ENCODE assay signal across 10 cellular contexts in genomic region chr9:96478829-96479371, GRCh38. TPM values are rescaled to one million over a fixed set of nuclear protein-coding genes. Genes with fewer than 3 reads are reported as not detected.
A peak's percentile ranks its signal among the peaks of the same experiment; 100 is the strongest.
DNase-seq lines count a peak whose midpoint lies in the region; ATAC-seq and TF ChIP-seq lines count a peak whose summit lies in the region.
"Had no signal": no experiment of that assay in that cellular context is flagged by ENCODE, and none has a peak within 500 bp of the region (broad histone marks: within the 10 kb centered on the region; RNA-seq: fewer than 3 reads in every experiment).

No MANE protein-coding gene starts in this region.

- no peak for ATAC-seq in CD4-positive, CD25-positive, alpha-beta regulatory T cell (ENCODE audit: low read depth in 2 of 2)
- ATAC-seq in GM19395 (IDR thresholded peaks at IDR 0.05; ENCODE audit: unreplicated experiment) (peak; percentile 77), HG03095 (IDR thresholded peaks at IDR 0.05; ENCODE audit: unreplicated experiment) (peak; percentile 76), omental fat pad (ENCODE audit: low FRiP score) (no peak)
- peak; percentile 84 to 91 for ATAC-seq in activated naive CD4-positive, alpha-beta T cell treated with anti-CD3 and anti-CD28 coated beads, Interleukin-2, amount 50 U/mL, for 72 hours

- H3K4me1 Mint-ChIP-seq in CD4-positive, CD25-positive, alpha-beta regulatory T cell, result peaks cover 12 to 30% (median 16%) of the 10 kb centered on the region in 4 donors
- H3K4me1 Mint-ChIP-seq in type B pancreatic cell (ENCODE audit: unreplicated experiment), result no peaks in the 10 kb centered on the region
- H3K4me1 Mint-ChIP-seq: mesothelial cell of epicardium had no signal

- peaks cover 35% of the 10 kb centered on the region for H3K36me3 Mint-ChIP-seq in CD4-positive, CD25-positive, alpha-beta regulatory T cell
- peaks cover 6 to 8% of the 10 kb centered on the region in 2 donors for H3K36me3 Mint-ChIP-seq in activated naive CD4-positive, alpha-beta T cell treated with anti-CD3 and anti-CD28 coated beads, Interleukin-2, amount 50 U/mL, for 72 hours
- H3K36me3 Mint-ChIP-seq in type B pancreatic cell, result peaks cover 15% of the 10 kb centered on the region

- no peak overlapping the region for H3K4me3 Mint-ChIP-seq in CD4-positive, CD25-positive, alpha-beta regulatory T cell
- H3K4me3 Mint-ChIP-seq in type B pancreatic cell, result no peak overlapping the region
- H3K4me3 Mint-ChIP-seq: dendritic cell treated with granulocyte-macrophage colony-stimulating factor and Interleukin-4, amounts not matched to agents 40 ng/mL and 50 ng/mL, for 4 days; mesothelial cell of epicardium had no signal

- TF ChIP-seq CTCF in type B pancreatic cell (conservative IDR thresholded peaks at IDR 0.05) (no peak), omental fat pad (IDR thresholded peaks at IDR 0.05) (no peak)

- no peak overlapping the region for H3K4me3 ChIP-seq in CD4-positive, CD25-positive, alpha-beta regulatory T cell (ENCODE audit: low read depth, low read length)

- H3K9me3 Mint-ChIP-seq in CD4-positive, CD25-positive, alpha-beta regulatory T cell, result no peaks in the 10 kb centered on the region
- H3K9me3 Mint-ChIP-seq in activated naive CD4-positive, alpha-beta T cell treated with anti-CD3 and anti-CD28 coated beads, Interleukin-2, amount 50 U/mL, for 72 hours, result no peaks in the 10 kb centered on the region
- no peaks in the 10 kb centered on the region for H3K9me3 Mint-ChIP-seq in type B pancreatic cell
- H3K9me3 Mint-ChIP-seq: dendritic cell treated with granulocyte-macrophage colony-stimulating factor and Interleukin-4, amounts not matched to agents 40 ng/mL and 50 ng/mL, for 4 days; mesothelial cell of epicardium had no signal

- no peak overlapping the region for H3K27ac ChIP-seq in CD4-positive, CD25-positive, alpha-beta regulatory T cell (ENCODE audit: insufficient read depth, low read length, poor library complexity, severe bottlenecking)

- peak overlapping the region in 2 of 3 donors; percentile 26 to 67 for H3K27ac Mint-ChIP-seq in CD4-positive, CD25-positive, alpha-beta regulatory T cell
- peak overlapping the region; percentile 81 to 94 for H3K27ac Mint-ChIP-seq in activated naive CD4-positive, alpha-beta T cell treated with anti-CD3 and anti-CD28 coated beads, Interleukin-2, amount 50 U/mL, for 72 hours
- H3K27ac Mint-ChIP-seq in type B pancreatic cell, result no peak overlapping the region
- H3K27ac Mint-ChIP-seq: dendritic cell treated with granulocyte-macrophage colony-stimulating factor and Interleukin-4, amounts not matched to agents 40 ng/mL and 50 ng/mL, for 4 days; mesothelial cell of epicardium had no signal

- no peaks in the 10 kb centered on the region for H3K4me1 ChIP-seq in CD4-positive, CD25-positive, alpha-beta regulatory T cell (ENCODE audit: control insufficient read depth, insufficient read depth, low read length, poor library complexity, severe bottlenecking)

- no peaks in the 10 kb centered on the region for H3K9me3 ChIP-seq in CD4-positive, CD25-positive, alpha-beta regulatory T cell (ENCODE audit: control insufficient read depth in 2 of 2, low read length in 2 of 2)

- H3K27me3 Mint-ChIP-seq in CD4-positive, CD25-positive, alpha-beta regulatory T cell, result no peaks in the 10 kb centered on the region
- H3K27me3 Mint-ChIP-seq in type B pancreatic cell, result no peaks in the 10 kb centered on the region
- H3K27me3 Mint-ChIP-seq: dendritic cell treated with granulocyte-macrophage colony-stimulating factor and Interleukin-4, amounts not matched to agents 40 ng/mL and 50 ng/mL, for 4 days had no signal

- no peaks in the 10 kb centered on the region for H3K27me3 ChIP-seq in CD4-positive, CD25-positive, alpha-beta regulatory T cell (ENCODE audit: control insufficient read depth, insufficient read depth, low read length)

- DNase-seq in CD4-positive, CD25-positive, alpha-beta regulatory T cell, result peak in 1 of 3 donors; percentile 19
- peak in 1 of 2 donors; percentile 38 for DNase-seq in activated naive CD4-positive, alpha-beta T cell treated with anti-CD3 and anti-CD28 coated beads, Interleukin-2, amount 50 U/mL, for 72 hours (ENCODE audit: low spot score in 2 of 2)
- DNase-seq in type B pancreatic cell (ENCODE audit: extremely low spot score, unreplicated experiment) (no peak), GOT3 (lab: John Stamatoyannopoulos, UW) (no peak), mucosa of gallbladder (ENCODE audit: low spot score) (no peak), omental fat pad (ENCODE audit: low spot score) (no peak)

- H3K36me3 ChIP-seq in CD4-positive, CD25-positive, alpha-beta regulatory T cell (ENCODE audit: control insufficient read depth, insufficient read depth, low read length), result peaks cover 27% of the 10 kb centered on the region

RNA-seq across cellular contexts. Expression of gene HABP4, which starts 28.9 kb away (rescaled TPM):
- total RNA-seq in CD4-positive, CD25-positive, alpha-beta regulatory T cell, result 21.5 TPM
- 10 to 100 TPM; 19.8 to 25.5 (median 21.0) TPM for polyA plus RNA-seq in CD4-positive, CD25-positive, alpha-beta regulatory T cell
- 10 to 100 TPM in 1 of 2 donors, 1 to 10 TPM in 1; 6.4 to 15.7 TPM for total RNA-seq in activated naive CD4-positive, alpha-beta T cell treated with anti-CD3 and anti-CD28 coated beads, Interleukin-2, amount 50 U/mL, for 72 hours
- 10.1 and 19.4 TPM in 2 replicates for total RNA-seq in type B pancreatic cell (ENCODE audit: low replicate concordance)
- total RNA-seq in mucosa of gallbladder, result 17.4 TPM
- total RNA-seq in omental fat pad, result 10 to 100 TPM in 3 of 4 donors, 1 to 10 TPM in 1; 9.2 to 23.4 (median 14.2) TPM

Comparison
In these comparisons a context has a peak if more than half of its experiments do, and no peak if none do; other contexts are left out.
1. ATAC-seq: peak in GM19395 (single experiment), HG03095 (single experiment) and activated naive CD4-positive, alpha-beta T cell treated with anti-CD3 and anti-CD28 coated beads, Interleukin-2, amount 50 U/mL, for 72 hours (2 of 2); none in CD4-positive, CD25-positive, alpha-beta regulatory T cell (0 of 2) and omental fat pad (single experiment).